1 cellular context compared by ENCODE assay signal in the genomic region with DNA sequence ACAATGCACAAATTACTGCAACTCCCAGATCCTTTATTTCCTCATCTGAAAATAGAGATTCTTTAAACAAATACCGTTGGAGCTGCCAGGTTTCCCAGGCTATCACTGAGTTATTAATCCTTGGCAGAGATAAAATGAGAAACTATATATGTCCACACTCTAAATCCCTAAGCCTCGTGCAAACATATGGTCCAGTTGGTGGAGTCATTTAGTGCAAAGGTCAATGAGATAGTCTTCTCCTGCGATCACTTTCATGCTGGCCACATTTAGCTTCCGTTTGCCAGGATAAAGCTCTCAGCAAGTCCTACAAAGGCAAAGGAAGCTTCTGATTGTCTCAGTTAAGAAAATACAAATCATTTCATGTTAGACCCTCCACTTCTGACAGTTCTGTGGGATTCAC.
TF ChIP-seq lines count a peak whose summit lies in the region.

No MANE protein-coding gene starts in this region.

TF ChIP-seq in HepG2, 621 proteins besides CTCF, POLR2A, EP300 and RAD21 (continued from another document):
- TF ChIP-seq, protein P1, sequence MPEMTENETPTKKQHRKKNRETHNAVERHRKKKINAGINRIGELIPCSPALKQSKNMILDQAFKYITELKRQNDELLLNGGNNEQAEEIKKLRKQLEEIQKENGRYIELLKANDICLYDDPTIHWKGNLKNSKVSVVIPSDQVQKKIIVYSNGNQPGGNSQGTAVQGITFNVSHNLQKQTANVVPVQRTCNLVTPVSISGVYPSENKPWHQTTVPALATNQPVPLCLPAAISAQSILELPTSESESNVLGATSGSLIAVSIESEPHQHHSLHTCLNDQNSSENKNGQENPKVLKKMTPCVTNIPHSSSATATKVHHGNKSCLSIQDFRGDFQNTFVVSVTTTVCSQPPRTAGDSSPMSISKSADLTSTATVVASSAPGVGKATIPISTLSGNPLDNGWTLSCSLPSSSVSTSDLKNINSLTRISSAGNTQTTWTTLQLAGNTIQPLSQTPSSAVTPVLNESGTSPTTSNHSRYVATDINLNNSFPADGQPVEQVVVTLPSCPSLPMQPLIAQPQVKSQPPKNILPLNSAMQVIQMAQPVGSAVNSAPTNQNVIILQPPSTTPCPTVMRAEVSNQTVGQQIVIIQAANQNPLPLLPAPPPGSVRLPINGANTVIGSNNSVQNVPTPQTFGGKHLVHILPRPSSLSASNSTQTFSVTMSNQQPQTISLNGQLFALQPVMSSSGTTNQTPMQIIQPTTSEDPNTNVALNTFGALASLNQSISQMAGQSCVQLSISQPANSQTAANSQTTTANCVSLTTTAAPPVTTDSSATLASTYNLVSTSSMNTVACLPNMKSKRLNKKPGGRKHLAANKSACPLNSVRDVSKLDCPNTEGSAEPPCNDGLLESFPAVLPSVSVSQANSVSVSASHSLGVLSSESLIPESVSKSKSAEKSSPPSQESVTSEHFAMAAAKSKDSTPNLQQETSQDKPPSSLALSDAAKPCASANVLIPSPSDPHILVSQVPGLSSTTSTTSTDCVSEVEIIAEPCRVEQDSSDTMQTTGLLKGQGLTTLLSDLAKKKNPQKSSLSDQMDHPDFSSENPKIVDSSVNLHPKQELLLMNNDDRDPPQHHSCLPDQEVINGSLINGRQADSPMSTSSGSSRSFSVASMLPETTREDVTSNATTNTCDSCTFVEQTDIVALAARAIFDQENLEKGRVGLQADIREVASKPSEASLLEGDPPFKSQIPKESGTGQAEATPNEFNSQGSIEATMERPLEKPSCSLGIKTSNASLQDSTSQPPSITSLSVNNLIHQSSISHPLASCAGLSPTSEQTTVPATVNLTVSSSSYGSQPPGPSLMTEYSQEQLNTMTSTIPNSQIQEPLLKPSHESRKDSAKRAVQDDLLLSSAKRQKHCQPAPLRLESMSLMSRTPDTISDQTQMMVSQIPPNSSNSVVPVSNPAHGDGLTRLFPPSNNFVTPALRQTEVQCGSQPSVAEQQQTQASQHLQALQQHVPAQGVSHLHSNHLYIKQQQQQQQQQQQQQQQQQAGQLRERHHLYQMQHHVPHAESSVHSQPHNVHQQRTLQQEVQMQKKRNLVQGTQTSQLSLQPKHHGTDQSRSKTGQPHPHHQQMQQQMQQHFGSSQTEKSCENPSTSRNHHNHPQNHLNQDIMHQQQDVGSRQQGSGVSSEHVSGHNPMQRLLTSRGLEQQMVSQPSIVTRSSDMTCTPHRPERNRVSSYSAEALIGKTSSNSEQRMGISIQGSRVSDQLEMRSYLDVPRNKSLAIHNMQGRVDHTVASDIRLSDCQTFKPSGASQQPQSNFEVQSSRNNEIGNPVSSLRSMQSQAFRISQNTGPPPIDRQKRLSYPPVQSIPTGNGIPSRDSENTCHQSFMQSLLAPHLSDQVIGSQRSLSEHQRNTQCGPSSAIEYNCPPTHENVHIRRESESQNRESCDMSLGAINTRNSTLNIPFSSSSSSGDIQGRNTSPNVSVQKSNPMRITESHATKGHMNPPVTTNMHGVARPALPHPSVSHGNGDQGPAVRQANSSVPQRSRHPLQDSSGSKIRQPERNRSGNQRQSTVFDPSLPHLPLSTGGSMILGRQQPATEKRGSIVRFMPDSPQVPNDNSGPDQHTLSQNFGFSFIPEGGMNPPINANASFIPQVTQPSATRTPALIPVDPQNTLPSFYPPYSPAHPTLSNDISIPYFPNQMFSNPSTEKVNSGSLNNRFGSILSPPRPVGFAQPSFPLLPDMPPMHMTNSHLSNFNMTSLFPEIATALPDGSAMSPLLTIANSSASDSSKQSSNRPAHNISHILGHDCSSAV (CRISPR knock-in tag; IDR thresholded peaks at IDR 0.05; ENCODE audit: borderline replicate concordance): no peak
